Comparison of ENCODE assay signal across 1 cellular context in genomic region chr3:179450901-179451334, GRCh38.
A peak's percentile ranks its signal among the peaks of the same experiment; 100 is the strongest.
TF ChIP-seq lines count a peak whose summit lies in the region.

No MANE protein-coding gene starts in this region.

TF ChIP-seq in K562, 482 proteins besides CTCF, POLR2A, EP300 and RAD21 (continued from another document):
- no peak for TF ChIP-seq ZNF449 (CRISPR knock-in tag; IDR thresholded peaks at IDR 0.05)
- TF ChIP-seq SNAPC5 (CRISPR knock-in tag; IDR thresholded peaks at IDR 0.05): no peak
- TF ChIP-seq E2F6 (IDR thresholded peaks at IDR 0.05; ENCODE audit: borderline replicate concordance in 1 of 2, extremely low read depth in 1 of 2, insufficient read depth in 1 of 2, insufficient read length in 1 of 2, low read depth in 1 of 2, low read length in 1 of 2, poor library complexity in 1 of 2, severe bottlenecking in 1 of 2): no peak
- no peak for TF ChIP-seq ZBTB43 (CRISPR knock-in tag; IDR thresholded peaks at IDR 0.05)
- no peak for TF ChIP-seq ATF6 (CRISPR knock-in tag; IDR thresholded peaks at IDR 0.05)
- 0 out of 4 replicates have a peak, but pooled peaks of 1 of the 2 experiments have one; percentile 28 for TF ChIP-seq SIN3A (IDR thresholded peaks at IDR 0.05; ENCODE audit: borderline replicate concordance in 2 of 2, control insufficient read depth in 1 of 2, low read depth in 2 of 2, low read length in 2 of 2)
- no peak for TF ChIP-seq ASH1L (IDR thresholded peaks at IDR 0.05; ENCODE audit: borderline replicate concordance, low read depth, partially characterized antibody)
- no peak for TF ChIP-seq CEBPZ (IDR thresholded peaks at IDR 0.05; ENCODE audit: borderline replicate concordance, low read depth, low read length)
- TF ChIP-seq ZNF561 (CRISPR knock-in tag; conservative IDR thresholded peaks at IDR 0.05): no peak
- TF ChIP-seq E2F3 (CRISPR knock-in tag; IDR thresholded peaks at IDR 0.05): no peak
- TF ChIP-seq SIN3B (IDR thresholded peaks at IDR 0.05; ENCODE audit: low read depth): no peak; the same call in 1 of the 2 replicates
- no peak for TF ChIP-seq ZBTB40 (IDR thresholded peaks at IDR 0.05)
- 0 out of 2 replicates have a peak, but pooled peaks have one; percentile 10 for TF ChIP-seq ZBTB40 (CRISPR knock-in tag; IDR thresholded peaks at IDR 0.05)
- no peak for TF ChIP-seq NBN (IDR thresholded peaks at IDR 0.05; ENCODE audit: low read depth)
- TF ChIP-seq HNRNPLL (IDR thresholded peaks at IDR 0.05; ENCODE audit: low read depth, low read length, poor library complexity, severe bottlenecking): no peak
- peak; percentile 68; the same call in 1 of the 2 replicates for TF ChIP-seq TGIF2 (CRISPR knock-in tag; IDR thresholded peaks at IDR 0.05)
